ENCODE assay signal across 8 cellular contexts in the genomic region with DNA sequence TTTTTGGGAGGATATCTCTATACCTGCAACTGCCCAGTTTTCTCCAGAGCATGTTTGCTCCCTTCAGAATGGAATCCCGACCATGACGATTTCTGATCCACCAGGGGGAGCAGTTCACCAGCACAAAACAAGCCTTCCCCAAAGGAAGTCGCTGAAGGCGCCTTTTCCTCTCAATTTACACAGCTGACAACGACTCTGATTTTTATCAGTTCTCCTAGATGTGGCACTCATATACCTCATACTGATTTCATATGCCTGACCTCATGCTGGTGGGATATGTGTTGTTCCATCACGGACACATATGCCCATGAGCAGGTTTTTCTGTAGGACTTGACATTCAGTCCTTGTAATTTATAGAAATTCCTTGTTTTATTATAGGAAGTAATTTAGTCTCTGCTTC.
DNase-seq lines count a peak whose midpoint lies in the region; ATAC-seq and TF ChIP-seq lines count a peak whose summit lies in the region.

No MANE protein-coding gene starts in this region.

- H3K4me1 ChIP-seq in OCI-LY7 (ENCODE audit: insufficient read depth, low read length, poor library complexity, severe bottlenecking) = no peaks in the 10 kb centered on the region
- peaks cover 0 to 69% (median 21%) of the 10 kb centered on the region in 4 donors for H3K4me1 ChIP-seq in tibial artery

- BruUV-seq in OCI-LY7 (replicated peaks; lab: Mats Ljungman, UMichigan) = no TSS peak

- no peaks in the 10 kb centered on the region for H3K79me2 ChIP-seq in OCI-LY7 (ENCODE audit: insufficient read depth, low read depth, low read length)

- H4K20me1 ChIP-seq in OCI-LY7 (ENCODE audit: insufficient read depth, low read length) = no peaks in the 10 kb centered on the region

- POLR2A ChIA-PET in AG04449 (lab: Yijun Ruan, JAX) (interaction anchor here (1.2 kb wide), 1 partner anchor 1067 kb away, joined by 4 read pairs; no protein-coding TSS in a partner anchor), OCI-LY7 (lab: Charles Lee) (interaction anchor here (0.7 kb wide), 1 partner anchor 1260 kb away, joined by 5 read pairs; no protein-coding TSS in a partner anchor)

- DNase-seq in AG04449 (ENCODE audit: low read depth, low spot score) (no peak), HT-29 (ENCODE audit: low spot score) (peak; percentile 83), OCI-LY7 (ENCODE audit: low spot score) (peak; percentile 34), fibroblast of the conjunctiva (ENCODE audit: low read depth) (peak; percentile 70), occipital lobe (lab: John Stamatoyannopoulos, UW) (peak; percentile 35), tibial artery (peak; percentile 72 to 83)
- DNase-seq in activated T-cell treated with anti-CD3 and anti-CD28 coated beads, Interleukin-2, amount 50 U/mL, for 48 hours = peak; percentile 55 to 57

- TF ChIP-seq CTCF in AG04449 (IDR thresholded peaks at IDR 0.05; ENCODE audit: insufficient read depth, low read length, missing control alignments) (peak; percentile 68), OCI-LY7 (conservative IDR thresholded peaks at IDR 0.05; ENCODE audit: low read length) (peak; percentile 82), tibial artery (IDR thresholded peaks at IDR 0.05) (peak; percentile 71 to 86)

- H3K36me3 ChIP-seq in OCI-LY7 (ENCODE audit: insufficient read depth, low read length) = no peaks in the 10 kb centered on the region
- no peaks in the 10 kb centered on the region for H3K36me3 ChIP-seq in tibial artery

- no peaks in the 10 kb centered on the region for H3K27me3 ChIP-seq in tibial artery

- CTCF ChIA-PET in AG04449 (lab: Yijun Ruan, JAX) (interaction anchor here (0.6 to 3.1 kb wide), 35 partner anchors 10 to 1986 kb away, joined by 3 to 17 read pairs (median 4); a partner anchor contains a TSS), OCI-LY7 (lab: Charles Lee; ENCODE audit: unreplicated experiment) (no interaction called here)

- no peaks in the 10 kb centered on the region for H3K9me3 ChIP-seq in OCI-LY7 (ENCODE audit: low read length)
- H3K9me3 ChIP-seq in tibial artery = no peaks in the 10 kb centered on the region

- no peak overlapping the region for H3K4me2 ChIP-seq in OCI-LY7 (ENCODE audit: low read length)

- H3K9me2 ChIP-seq in OCI-LY7 (ENCODE audit: insufficient read depth, low read length) = no peaks in the 10 kb centered on the region

- intact Hi-C loops in OCI-LY7 (cut with micrococcal nuclease; ENCODE audit: unreplicated experiment) (loop anchor here (2.0 kb wide), 1 partner anchor 591 kb away; no protein-coding TSS in a partner anchor), tibial artery (cut with DNase I; ENCODE audit: low total_unique reads) (loop anchor here (10.0 kb wide), 1 partner anchor 585 kb away; no protein-coding TSS in a partner anchor)

- ATAC-seq in GM18517 (IDR thresholded peaks at IDR 0.05; ENCODE audit: unreplicated experiment) = peak; percentile 61

- H3K27ac ChIP-seq in OCI-LY7 (ENCODE audit: low read depth, low read length, poor library complexity, severe bottlenecking) (no peak overlapping the region), tibial artery (peak overlapping the region; percentile 76 to 78)

- no peak overlapping the region for H2AFZ ChIP-seq in OCI-LY7 (ENCODE audit: low read length)

- H3K4me3 ChIP-seq in AG04449 (ENCODE audit: low read depth, low read length) = no peak overlapping the region
- H3K4me3 ChIP-seq in OCI-LY7 (ENCODE audit: low read depth, low read length, poor library complexity, severe bottlenecking) = no peak overlapping the region
- no peak overlapping the region for H3K4me3 ChIP-seq in tibial artery
